In the genomic region with DNA sequence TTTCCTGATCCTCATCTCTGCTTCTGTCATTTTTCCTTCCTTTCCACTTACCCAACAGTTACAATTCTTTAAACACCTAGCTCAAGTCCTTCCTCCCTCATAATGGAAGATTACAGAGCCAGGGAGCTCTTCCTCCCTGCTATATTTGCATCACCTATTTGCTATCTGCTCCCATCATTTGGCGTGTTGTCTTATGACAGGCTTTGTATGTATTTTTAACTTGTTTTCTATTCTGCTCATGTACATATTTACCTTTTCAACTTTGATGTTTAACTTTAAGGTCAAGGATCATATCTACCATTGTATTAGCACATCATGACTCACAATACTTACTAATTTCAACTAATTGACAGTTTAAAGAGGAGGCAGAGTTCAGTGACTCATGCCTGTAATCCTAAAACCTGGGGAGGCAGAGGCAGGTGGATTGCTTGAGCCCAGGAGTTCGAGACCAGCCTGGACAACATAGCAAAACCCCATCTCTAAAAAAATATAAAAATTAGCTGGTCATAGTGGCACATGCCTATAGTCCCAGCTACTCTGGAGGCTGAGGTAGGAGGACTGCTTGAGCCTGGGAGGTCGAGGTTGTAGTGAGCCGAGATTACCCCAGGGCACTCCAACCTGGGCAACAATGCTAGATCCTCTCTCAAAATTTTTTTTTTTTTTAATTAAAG, we compare ENCODE assay signal across 21 cellular contexts.
A peak's percentile ranks its signal among the peaks of the same experiment; 100 is the strongest.
DNase-seq lines count a peak whose midpoint lies in the region; ATAC-seq and TF ChIP-seq lines count a peak whose summit lies in the region.
"Had no signal": no experiment of that assay in that cellular context is flagged by ENCODE, and none has a peak within 500 bp of the region (broad histone marks: within the 10 kb centered on the region; RNA-seq: fewer than 3 reads in every experiment).

No MANE protein-coding gene starts in this region.

- no peak overlapping the region for H3K27ac Mint-ChIP-seq in WTC11
- H3K27ac Mint-ChIP-seq: activated naive CD4-positive, alpha-beta T cell treated with anti-CD3 and anti-CD28 coated beads for 36 hours; B cell had no signal

- no peaks in the 10 kb centered on the region for H3K9me3 ChIP-seq in liver (ENCODE audit: control insufficient read depth in 4 of 4, low read length in 3 of 4)
- no peaks in the 10 kb centered on the region for H3K9me3 ChIP-seq in right atrium auricular region
- H3K9me3 ChIP-seq: lower lobe of right lung, SK-N-SH, testis had no signal

- H3K27ac ChIP-seq in liver (ENCODE audit: low read depth in 1 of 2, low read length in 2 of 2), result peak overlapping the region; percentile 65 to 90
- H3K27ac ChIP-seq in right atrium auricular region, result no peak overlapping the region
- H3K27ac ChIP-seq: lower lobe of right lung, testis had no signal

- no peak overlapping the region for H3K4me3 Mint-ChIP-seq in WTC11
- H3K4me3 Mint-ChIP-seq: activated naive CD4-positive, alpha-beta T cell treated with anti-CD3 and anti-CD28 coated beads for 36 hours; B cell had no signal

- no peaks in the 10 kb centered on the region for H3K36me3 Mint-ChIP-seq in WTC11
- H3K36me3 Mint-ChIP-seq: naive thymus-derived CD4-positive, alpha-beta T cell had no signal

- H3K4me1 Mint-ChIP-seq in WTC11, result no peaks in the 10 kb centered on the region

- WGBS in liver, result 72% methylated on average over 4 of the region's 4 CpGs

- H3K9me3 Mint-ChIP-seq in WTC11, result no peaks in the 10 kb centered on the region
- H3K9me3 Mint-ChIP-seq: activated naive CD4-positive, alpha-beta T cell treated with anti-CD3 and anti-CD28 coated beads for 36 hours had no signal

- H3K27me3 Mint-ChIP-seq in WTC11 (ENCODE audit: low read depth), result no peaks in the 10 kb centered on the region
- H3K27me3 Mint-ChIP-seq: B cell had no signal

- peak; percentile 96 for DNase-seq in DMS53 treated with DMSO at 0.1 percent for 48 hours (lab: John Stamatoyannopoulos, UW; ENCODE audit: unreplicated experiment)
- DNase-seq in M059J (ENCODE audit: low read depth), result peak; percentile 40
- no peak for DNase-seq in WTC11 (ENCODE audit: low spot score)
- no peak for DNase-seq in right atrium auricular region (ENCODE audit: low spot score)
- DNase-seq in cortex of kidney (lab: John Stamatoyannopoulos, UW), result no peak
- DNase-seq: activated CD4-positive, alpha-beta T cell treated with anti-CD3 and anti-CD28 coated beads, Interleukin-2, amount 50 U/mL, for 1 hour; activated naive CD4-positive, alpha-beta T cell treated with anti-CD3 and anti-CD28 coated beads for 36 hours; activated T-cell treated with anti-CD3 and anti-CD28 coated beads for 4 hours; aorta; erythroblast; Karpas-422; lower lobe of right lung; NCI-H187 treated with DMSO at 0.1 percent for 48 hours; posterior cingulate gyrus; SK-N-SH; testis had no signal

- H3K27me3 ChIP-seq in liver (ENCODE audit: control insufficient read depth in 4 of 4, insufficient read depth in 4 of 4, low read length in 3 of 4), result no peaks in the 10 kb centered on the region
- H3K27me3 ChIP-seq in right atrium auricular region, result no peaks in the 10 kb centered on the region
- H3K27me3 ChIP-seq: testis had no signal

- H3K4me1 ChIP-seq in liver (ENCODE audit: control insufficient read depth in 4 of 4, insufficient read depth in 4 of 4, low read length in 3 of 4) (peaks cover 10 to 43% (median 32%) of the 10 kb centered on the region in 4 donors), right atrium auricular region (no peaks in the 10 kb centered on the region)
- H3K4me1 ChIP-seq: testis had no signal

- CTCF ChIA-PET in WTC11 (lab: Charles Lee), result no interaction called here

- no peak overlapping the region for H3K4me3 ChIP-seq in liver (ENCODE audit: low read depth in 1 of 3, low read length in 3 of 3)
- no peak overlapping the region for H3K4me3 ChIP-seq in right atrium auricular region
- H3K4me3 ChIP-seq: lower lobe of right lung, smooth muscle cell, testis had no signal

- TF ChIP-seq CTCF in WTC11 (IDR thresholded peaks at IDR 0.05), result no peak
- no peak for TF ChIP-seq CTCF in liver (IDR thresholded peaks at IDR 0.05; ENCODE audit: low read depth, low read length, missing input control)
- TF ChIP-seq CTCF in right atrium auricular region (IDR thresholded peaks at IDR 0.05), result no peak

- H3K36me3 ChIP-seq in liver (ENCODE audit: control insufficient read depth in 4 of 4, insufficient read depth in 3 of 4, low read depth in 1 of 4, low read length in 3 of 4), result no peaks in the 10 kb centered on the region
- H3K36me3 ChIP-seq in right atrium auricular region, result no peaks in the 10 kb centered on the region
- H3K36me3 ChIP-seq: lower lobe of right lung had no signal

- ATAC-seq in WTC11, result no peak
- ATAC-seq in GM18867 (IDR thresholded peaks at IDR 0.05; ENCODE audit: unreplicated experiment), result no peak
- ATAC-seq: lower lobe of right lung; naive thymus-derived CD4-positive, alpha-beta T cell had no signal

- TF ChIP-seq RAD21 in liver (IDR thresholded peaks at IDR 0.05), result peak in 1 of 2 donors; percentile 60

- POLR2A ChIA-PET in WTC11 (lab: Charles Lee), result interaction anchor here (0.7 kb wide), 1 partner anchor 13 kb away, joined by 4 read pairs; no protein-coding TSS in a partner anchor

- H3K9ac ChIP-seq in liver (ENCODE audit: low read depth in 1 of 2, low read length in 2 of 2), result no peak overlapping the region
- H3K9ac ChIP-seq: SK-N-SH had no signal

TF ChIP-seq in WTC11, 78 proteins besides CTCF, POLR2A, EP300 and RAD21:
- TF ChIP-seq RELA (CRISPR knock-in tag; IDR thresholded peaks at IDR 0.05; ENCODE audit: borderline replicate concordance) (no peak), GABPB1 (CRISPR knock-in tag; IDR thresholded peaks at IDR 0.05) (peak; percentile 97)
TF ChIP-seq in WTC11: peak in this region for 1.

TF ChIP-seq in liver, 16 proteins besides CTCF, POLR2A, EP300 and RAD21:
- TF ChIP-seq HNF4A (conservative IDR thresholded peaks at IDR 0.05), result peak; percentile 78 to 92
- TF ChIP-seq, protein P1, sequence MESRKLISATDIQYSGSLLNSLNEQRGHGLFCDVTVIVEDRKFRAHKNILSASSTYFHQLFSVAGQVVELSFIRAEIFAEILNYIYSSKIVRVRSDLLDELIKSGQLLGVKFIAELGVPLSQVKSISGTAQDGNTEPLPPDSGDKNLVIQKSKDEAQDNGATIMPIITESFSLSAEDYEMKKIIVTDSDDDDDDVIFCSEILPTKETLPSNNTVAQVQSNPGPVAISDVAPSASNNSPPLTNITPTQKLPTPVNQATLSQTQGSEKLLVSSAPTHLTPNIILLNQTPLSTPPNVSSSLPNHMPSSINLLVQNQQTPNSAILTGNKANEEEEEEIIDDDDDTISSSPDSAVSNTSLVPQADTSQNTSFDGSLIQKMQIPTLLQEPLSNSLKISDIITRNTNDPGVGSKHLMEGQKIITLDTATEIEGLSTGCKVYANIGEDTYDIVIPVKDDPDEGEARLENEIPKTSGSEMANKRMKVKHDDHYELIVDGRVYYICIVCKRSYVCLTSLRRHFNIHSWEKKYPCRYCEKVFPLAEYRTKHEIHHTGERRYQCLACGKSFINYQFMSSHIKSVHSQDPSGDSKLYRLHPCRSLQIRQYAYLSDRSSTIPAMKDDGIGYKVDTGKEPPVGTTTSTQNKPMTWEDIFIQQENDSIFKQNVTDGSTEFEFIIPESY (IDR thresholded peaks at IDR 0.05), result peak; percentile 67
- TF ChIP-seq FOXA2 (IDR thresholded peaks at IDR 0.05), result peak; percentile 98
- TF ChIP-seq NR2F2 (IDR thresholded peaks at IDR 0.05), result peak; percentile 77
- TF ChIP-seq, protein P2, sequence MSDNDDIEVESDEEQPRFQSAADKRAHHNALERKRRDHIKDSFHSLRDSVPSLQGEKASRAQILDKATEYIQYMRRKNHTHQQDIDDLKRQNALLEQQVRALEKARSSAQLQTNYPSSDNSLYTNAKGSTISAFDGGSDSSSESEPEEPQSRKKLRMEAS (IDR thresholded peaks at IDR 0.05), result peak; percentile 69
- TF ChIP-seq HNF4G (IDR thresholded peaks at IDR 0.05), result peak; percentile 10
- TF ChIP-seq, protein P3, sequence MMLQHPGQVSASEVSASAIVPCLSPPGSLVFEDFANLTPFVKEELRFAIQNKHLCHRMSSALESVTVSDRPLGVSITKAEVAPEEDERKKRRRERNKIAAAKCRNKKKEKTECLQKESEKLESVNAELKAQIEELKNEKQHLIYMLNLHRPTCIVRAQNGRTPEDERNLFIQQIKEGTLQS (IDR thresholded peaks at IDR 0.05), result peak; percentile 89
- TF ChIP-seq FOXA1 (IDR thresholded peaks at IDR 0.05), result peak; percentile 99
- TF ChIP-seq, protein P4, sequence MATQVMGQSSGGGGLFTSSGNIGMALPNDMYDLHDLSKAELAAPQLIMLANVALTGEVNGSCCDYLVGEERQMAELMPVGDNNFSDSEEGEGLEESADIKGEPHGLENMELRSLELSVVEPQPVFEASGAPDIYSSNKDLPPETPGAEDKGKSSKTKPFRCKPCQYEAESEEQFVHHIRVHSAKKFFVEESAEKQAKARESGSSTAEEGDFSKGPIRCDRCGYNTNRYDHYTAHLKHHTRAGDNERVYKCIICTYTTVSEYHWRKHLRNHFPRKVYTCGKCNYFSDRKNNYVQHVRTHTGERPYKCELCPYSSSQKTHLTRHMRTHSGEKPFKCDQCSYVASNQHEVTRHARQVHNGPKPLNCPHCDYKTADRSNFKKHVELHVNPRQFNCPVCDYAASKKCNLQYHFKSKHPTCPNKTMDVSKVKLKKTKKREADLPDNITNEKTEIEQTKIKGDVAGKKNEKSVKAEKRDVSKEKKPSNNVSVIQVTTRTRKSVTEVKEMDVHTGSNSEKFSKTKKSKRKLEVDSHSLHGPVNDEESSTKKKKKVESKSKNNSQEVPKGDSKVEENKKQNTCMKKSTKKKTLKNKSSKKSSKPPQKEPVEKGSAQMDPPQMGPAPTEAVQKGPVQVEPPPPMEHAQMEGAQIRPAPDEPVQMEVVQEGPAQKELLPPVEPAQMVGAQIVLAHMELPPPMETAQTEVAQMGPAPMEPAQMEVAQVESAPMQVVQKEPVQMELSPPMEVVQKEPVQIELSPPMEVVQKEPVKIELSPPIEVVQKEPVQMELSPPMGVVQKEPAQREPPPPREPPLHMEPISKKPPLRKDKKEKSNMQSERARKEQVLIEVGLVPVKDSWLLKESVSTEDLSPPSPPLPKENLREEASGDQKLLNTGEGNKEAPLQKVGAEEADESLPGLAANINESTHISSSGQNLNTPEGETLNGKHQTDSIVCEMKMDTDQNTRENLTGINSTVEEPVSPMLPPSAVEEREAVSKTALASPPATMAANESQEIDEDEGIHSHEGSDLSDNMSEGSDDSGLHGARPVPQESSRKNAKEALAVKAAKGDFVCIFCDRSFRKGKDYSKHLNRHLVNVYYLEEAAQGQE (IDR thresholded peaks at IDR 0.05), result peak; percentile 51
- TF ChIP-seq YY1 (IDR thresholded peaks at IDR 0.05), result peak; percentile 83
- peak in 1 of 2 donors; percentile 45 for TF ChIP-seq GABPA (IDR thresholded peaks at IDR 0.05 in 1 of 2, conservative IDR thresholded peaks at IDR 0.05 in 1 of 2)
- no peak for TF ChIP-seq TAF1 (conservative IDR thresholded peaks at IDR 0.05)
- TF ChIP-seq SP1 (IDR thresholded peaks at IDR 0.05), result peak; percentile 79
- TF ChIP-seq JUND (IDR thresholded peaks at IDR 0.05), result peak; percentile 95 to 99
- peak; percentile 82 to 96 for TF ChIP-seq RXRA (IDR thresholded peaks at IDR 0.05)
- TF ChIP-seq EGR1 (IDR thresholded peaks at IDR 0.05; ENCODE audit: low read depth in 2 of 2), result peak in 1 of 2 donors; percentile 54
TF ChIP-seq in liver: peak in this region for 15.

Comparison
In these comparisons a context has a peak if more than half of its experiments do, and no peak if none do; other contexts are left out.
1. DNase-seq: peak in DMS53 treated with DMSO at 0.1 percent for 48 hours (single experiment) and M059J (single experiment); none in WTC11 (single experiment), right atrium auricular region (single experiment) and cortex of kidney (single experiment).
2. H3K27ac ChIP-seq: peak in liver (2 of 2); none in right atrium auricular region (0 of 2).